ENCODE assay signal across 6 cellular contexts in genomic region chr15:90884719-90885431, GRCh38. TPM values are rescaled to one million over a fixed set of nuclear protein-coding genes. Genes with fewer than 3 reads are reported as not detected.
DNase-seq lines count a peak whose midpoint lies in the region; ATAC-seq, FAIRE-seq and TF ChIP-seq lines count a peak whose summit lies in the region.

No MANE protein-coding gene starts in this region.

- no peaks in the 10 kb centered on the region for H3K27me3 Mint-ChIP-seq in naive B cell

- H4K20me1 ChIP-seq in GM12878 (ENCODE audit: control insufficient read depth, insufficient read depth) = no peaks in the 10 kb centered on the region

- CTCF ChIA-PET in GM12878 (lab: Yijun Ruan, JAX) = interaction anchor here (0.7 to 4.7 kb wide), 50 partner anchors 9 to 592 kb away, joined by 3 to 104 read pairs (median 8); partner anchors contain the start of genes BLM, FURIN, HDDC3 and UNC45A

- no TSS peak for BruUV-seq in GM12878 (replicated peaks; lab: Mats Ljungman, UMichigan)

- H3K4me1 ChIP-seq in GM12878 (ENCODE audit: control insufficient read depth, insufficient read depth, low read length) = peaks cover 19% of the 10 kb centered on the region

- peak overlapping the region; percentile 47 for H2AFZ ChIP-seq in GM12878 (ENCODE audit: control insufficient read depth, low read depth, low read length)

- peak overlapping the region; percentile 77 to 89 (median 84) for H3K4me3 Mint-ChIP-seq in naive B cell

- H3K4me3 ChIP-seq in GM12875 (ENCODE audit: low read depth, low read length) = peak overlapping the region; percentile 76
- H3K4me3 ChIP-seq in GM12878 = peak overlapping the region; percentile 37; the same call in 1 of the 2 replicates

- no peaks in the 10 kb centered on the region for H3K9me3 Mint-ChIP-seq in naive B cell

- peak overlapping the region; percentile 49 for H3K4me2 ChIP-seq in GM12878 (ENCODE audit: control insufficient read depth, insufficient read depth)

- DNase-seq in GM12878 (ENCODE audit: low read depth, low spot score) = no peak
- no peak for DNase-seq in naive B cell
- DNase-seq in DMS79 (lab: John Stamatoyannopoulos, UW) = no peak
- DNase-seq in foreskin melanocyte = no peak

- no peak for TF ChIP-seq EP300 in GM12878 (IDR thresholded peaks at IDR 0.05; ENCODE audit: borderline replicate concordance in 1 of 2, control insufficient read depth in 1 of 2, low read depth in 2 of 2, low read length in 2 of 2)

- 82% methylated on average over 16 of the region's 16 CpGs for WGBS in GM12878 (ENCODE audit: insufficient coverage, insufficient replicate concordance, low lambda C conversion rate, missing lambda C conversion rate)

- no peaks in the 10 kb centered on the region for H3K9me3 ChIP-seq in GM12878 (replicated peaks; ENCODE audit: control insufficient read depth, insufficient read depth, low read length)

- H3K27ac ChIP-seq in GM12878 (ENCODE audit: control insufficient read depth, insufficient read depth) = peak overlapping the region; percentile 57; the same call in 1 of the 2 replicates

- FAIRE-seq in GM12878 (lab: Jason Lieb, UNC) = peak; percentile 13

- H3K79me2 ChIP-seq in GM12878 (ENCODE audit: control insufficient read depth, insufficient read depth, low read length) = no peaks in the 10 kb centered on the region; the same call in 1 of the 2 replicates

- H3K36me3 Mint-ChIP-seq in naive B cell = peaks cover 0 to under 1% of the 10 kb centered on the region in 2 donors

- H3K4me1 Mint-ChIP-seq in naive B cell = peaks cover 17 to 22% (median 20%) of the 10 kb centered on the region in 3 donors

- no peak for TF ChIP-seq POLR2A in GM12878 (IDR thresholded peaks at IDR 0.05; ENCODE audit: low read depth, low read length)

- SMC1A ChIA-PET in GM12878 (lab: Charles Lee; ENCODE audit: uncharacterized antibody, unreplicated experiment) = interaction anchor here (0.5 to 4.6 kb wide), 41 partner anchors 10 to 586 kb away, joined by 3 to 49 read pairs (median 5); partner anchors contain the start of genes HDDC3, MAN2A2 and UNC45A

- H3K27me3 ChIP-seq in GM12878 (replicated peaks in 1 of 2; ENCODE audit: control insufficient read depth in 2 of 2, insufficient read depth in 2 of 2, low read length in 1 of 2) = no peaks in the 10 kb centered on the region

- peak overlapping the region in 5 of 6 donors; percentile 39 to 84 (median 70) for H3K27ac Mint-ChIP-seq in naive B cell

- peaks cover 0 to 12% of the 10 kb centered on the region in 2 experiments; a peak in 2 of 4 replicates for H3K36me3 ChIP-seq in GM12878 (ENCODE audit: control insufficient read depth in 2 of 2, insufficient read depth in 2 of 2, low read length in 1 of 2)

- RAD21 ChIA-PET in GM12878 (lab: Charles Lee; ENCODE audit: unreplicated experiment) = interaction anchor here (0.7 to 4.0 kb wide), 35 partner anchors 11 to 592 kb away, joined by 3 to 57 read pairs (median 6); partner anchors contain the start of genes BLM, HDDC3, MAN2A2 and UNC45A

- ATAC-seq in GM12878 = peak; percentile 17
- peak; percentile 9 for ATAC-seq in naive B cell (ENCODE audit: low read depth in 2 of 2)
- no peak for ATAC-seq in GM18870 (IDR thresholded peaks at IDR 0.05; ENCODE audit: unreplicated experiment)

- intact Hi-C loops in GM12878 (cut with micrococcal nuclease; ENCODE audit: unreplicated experiment) = loop anchor here (5.0 to 10.0 kb wide), 4 partner anchors 68 to 390 kb away; partner anchors contain the start of gene BLM

- no peak for TF ChIP-seq RAD21 in GM12878 (IDR thresholded peaks at IDR 0.05; ENCODE audit: insufficient read depth, low read depth, low read length)

- in situ Hi-C loops in GM12878 (cut with MboI) = loop anchor here (5.0 kb wide), 2 partner anchors 238 to 563 kb away; no protein-coding TSS in a partner anchor

- POLR2A ChIA-PET in GM12878 (lab: Charles Lee) = interaction anchor here (0.9 to 1.6 kb wide), 4 partner anchors 47 to 237 kb away, joined by 3 to 6 read pairs (median 6); partner anchors contain the start of gene HDDC3

- TF ChIP-seq CTCF in GM12875 (IDR thresholded peaks at IDR 0.05; ENCODE audit: borderline replicate concordance, insufficient read depth, low read depth, low read length) = no peak
- TF ChIP-seq CTCF in GM12878 (IDR thresholded peaks at IDR 0.05 in 2 of 3, conservative IDR thresholded peaks at IDR 0.05 in 1 of 3; ENCODE audit: control insufficient read depth in 2 of 3, extremely low read depth in 1 of 3, insufficient read depth in 1 of 3, low read depth in 3 of 3, low read length in 3 of 3) = no peak

- peak overlapping the region; percentile 73 for H3K9ac ChIP-seq in GM12878 (ENCODE audit: control insufficient read depth, insufficient read depth, low read length)

RNA-seq across cellular contexts. Expression of gene FES, which starts 0.6 kb away (rescaled TPM):
- 21.3 and 22.9 TPM in 2 replicates for total RNA-seq in GM12878 (2013; cell fraction: nucleolus; rRNA removed)
- total RNA-seq in GM12878 (2014; rRNA removed) (19.5 and 21.7 TPM in 2 replicates), GM12878 (2014; rRNA removed; fragmentation: Illumina TruSeq; extraction: Trizol) (6.1 and 7.0 TPM in 2 replicates), GM12878 (2021) (17.7 and 23.9 TPM in 2 replicates)
- polyA plus RNA-seq in GM12878 (2011; ENCODE audit: low read depth) = 2.3 TPM
- polyA plus RNA-seq in GM12878 (2011; rRNA removed) (0.07 and 0.09 TPM in 2 replicates), GM12878 (2014; fragmentation: Illumina TruSeq; extraction: Trizol) (0.60 and 3.8 TPM in 2 replicates), GM12878 (2014; fragmentation: Nextera tagmentation; extraction: Ambion mirVana) (1 to 10 TPM in 1 of 2 experiments, under 1 TPM in 1; 0.56 to 1.0 TPM), GM12878 (2014; rRNA removed) (14.6 and 20.6 TPM in 2 replicates), GM12878 (2016; fragmentation: Nextera tagmentation; extraction: Ambion mirVana) (10 to 100 TPM; 12.7 to 16.1 TPM), naive B cell (ENCODE audit: low read depth in 6 of 6) (10 to 100 TPM in 2 of 6 donors, 1 to 10 TPM in 4; 4.1 to 17.2 (median 7.9) TPM)
- 0.12 and 0.13 TPM in 2 replicates for polyA plus RNA-seq in GM12878 (2011; cell fraction: cytosol; rRNA removed)
- polyA plus RNA-seq in GM12878 (2011; cell fraction: nucleus; rRNA removed) = 0.28 and 0.34 TPM in 2 replicates
- polyA plus RNA-seq in GM12878 (2012) = 6.4 and 6.7 TPM in 2 replicates
- polyA minus RNA-seq in GM12878 (2011; rRNA and poly(A)+ RNA removed) = 0.10 TPM in 1 of 2 replicates, not detected in the other
- polyA minus RNA-seq in GM12878 (2011; cell fraction: cytosol; rRNA and poly(A)+ RNA removed) = 0.83 TPM in 1 of 2 replicates, not detected in the other
- polyA minus RNA-seq in GM12878 (2011; cell fraction: nucleus; rRNA and poly(A)+ RNA removed) = 0.73 and 0.96 TPM in 2 replicates

RNA-seq across cellular contexts. Expression of gene FURIN, which starts 16.5 kb away (rescaled TPM):
- 47.7 and 63.7 TPM in 2 replicates for total RNA-seq in GM12878 (2013; cell fraction: nucleolus; rRNA removed)
- total RNA-seq in GM12878 (2014; rRNA removed) (20.8 and 24.5 TPM in 2 replicates), GM12878 (2014; rRNA removed; fragmentation: Illumina TruSeq; extraction: Trizol) (9.9 and 11.2 TPM in 2 replicates), GM12878 (2021) (36.9 and 39.9 TPM in 2 replicates)
- 10.8 TPM for polyA plus RNA-seq in GM12878 (2011; ENCODE audit: low read depth)
- polyA plus RNA-seq in GM12878 (2011; rRNA removed) (1.9 and 5.6 TPM in 2 replicates), GM12878 (2014; fragmentation: Illumina TruSeq; extraction: Trizol) (3.3 and 10.1 TPM in 2 replicates), GM12878 (2014; fragmentation: Nextera tagmentation; extraction: Ambion mirVana) (1 to 10 TPM in 1 of 2 experiments, under 1 TPM in 1; 0.47 to 1.3 TPM), GM12878 (2014; rRNA removed) (23.2 and 26.3 TPM in 2 replicates), GM12878 (2016; fragmentation: Nextera tagmentation; extraction: Ambion mirVana) (1 to 10 TPM; 5.6 to 5.9 TPM), naive B cell (ENCODE audit: low read depth in 6 of 6) (1 to 10 TPM; 3.7 to 9.8 (median 5.8) TPM)
- polyA plus RNA-seq in GM12878 (2011; cell fraction: cytosol; rRNA removed) = 8.3 and 8.8 TPM in 2 replicates
- 11.4 and 16.8 TPM in 2 replicates for polyA plus RNA-seq in GM12878 (2011; cell fraction: nucleus; rRNA removed)
- 21.1 and 27.0 TPM in 2 replicates for polyA plus RNA-seq in GM12878 (2012)
- 7.2 and 13.4 TPM in 2 replicates for polyA minus RNA-seq in GM12878 (2011; rRNA and poly(A)+ RNA removed)
- polyA minus RNA-seq in GM12878 (2011; cell fraction: cytosol; rRNA and poly(A)+ RNA removed) = 5.5 and 10.8 TPM in 2 replicates
- polyA minus RNA-seq in GM12878 (2011; cell fraction: nucleus; rRNA and poly(A)+ RNA removed) = 5.2 and 5.9 TPM in 2 replicates

RNA-seq across cellular contexts. Expression of gene MAN2A2, which starts 18.2 kb away (rescaled TPM):
- total RNA-seq in GM12878 (2013; cell fraction: nucleolus; rRNA removed) = 183 and 231 TPM in 2 replicates
- total RNA-seq in GM12878 (2014; rRNA removed) = 25.4 and 29.5 TPM in 2 replicates
- 16.6 and 18.0 TPM in 2 replicates for total RNA-seq in GM12878 (2014; rRNA removed; fragmentation: Illumina TruSeq; extraction: Trizol)
- total RNA-seq in GM12878 (2021) = 62.4 and 79.4 TPM in 2 replicates
- polyA plus RNA-seq in GM12878 (2011; ENCODE audit: low read depth) = 21.4 TPM
- 19.4 and 38.9 TPM in 2 replicates for polyA plus RNA-seq in GM12878 (2011; rRNA removed)
- 46.4 and 74.6 TPM in 2 replicates for polyA plus RNA-seq in GM12878 (2011; cell fraction: cytosol; rRNA removed)
- 937 and 972 TPM in 2 replicates for polyA plus RNA-seq in GM12878 (2011; cell fraction: nucleus; rRNA removed)
- 39.6 and 54.1 TPM in 2 replicates for polyA plus RNA-seq in GM12878 (2012)
- 26.9 and 47.8 TPM in 2 replicates for polyA plus RNA-seq in GM12878 (2014; fragmentation: Illumina TruSeq; extraction: Trizol)
- 1 to 10 TPM; 4.2 to 4.4 TPM for polyA plus RNA-seq in GM12878 (2014; fragmentation: Nextera tagmentation; extraction: Ambion mirVana)
- polyA plus RNA-seq in GM12878 (2014; rRNA removed) = 66.4 and 71.1 TPM in 2 replicates
- 10 to 100 TPM; 13.7 to 16.8 TPM for polyA plus RNA-seq in GM12878 (2016; fragmentation: Nextera tagmentation; extraction: Ambion mirVana)
- polyA minus RNA-seq in GM12878 (2011; rRNA and poly(A)+ RNA removed) = 36.3 and 44.3 TPM in 2 replicates
- 8.0 and 15.0 TPM in 2 replicates for polyA minus RNA-seq in GM12878 (2011; cell fraction: cytosol; rRNA and poly(A)+ RNA removed)
- 124 and 200 TPM in 2 replicates for polyA minus RNA-seq in GM12878 (2011; cell fraction: nucleus; rRNA and poly(A)+ RNA removed)
- polyA plus RNA-seq in naive B cell (ENCODE audit: low read depth in 6 of 6) = 1 to 10 TPM; 1.4 to 8.9 (median 6.5) TPM

RNA-seq across cellular contexts. Expression of gene HDDC3, which starts 47.5 kb away (rescaled TPM):
- 34.1 and 48.7 TPM in 2 replicates for total RNA-seq in GM12878 (2013; cell fraction: nucleolus; rRNA removed)
- 25.7 and 27.7 TPM in 2 replicates for total RNA-seq in GM12878 (2014; rRNA removed)
- 19.9 and 21.0 TPM in 2 replicates for total RNA-seq in GM12878 (2014; rRNA removed; fragmentation: Illumina TruSeq; extraction: Trizol)
- total RNA-seq in GM12878 (2021) = 20.3 and 24.6 TPM in 2 replicates
- polyA plus RNA-seq in GM12878 (2011; ENCODE audit: low read depth) = 8.8 TPM
- 15.2 and 19.3 TPM in 2 replicates for polyA plus RNA-seq in GM12878 (2011; rRNA removed)
- polyA plus RNA-seq in GM12878 (2011; cell fraction: cytosol; rRNA removed) = 24.1 and 26.6 TPM in 2 replicates
- 18.4 and 21.1 TPM in 2 replicates for polyA plus RNA-seq in GM12878 (2011; cell fraction: nucleus; rRNA removed)
- polyA plus RNA-seq in GM12878 (2012) = 11.5 and 16.8 TPM in 2 replicates
- 22.2 and 25.7 TPM in 2 replicates for polyA plus RNA-seq in GM12878 (2014; fragmentation: Illumina TruSeq; extraction: Trizol)
- 1 to 10 TPM; 5.6 to 9.0 TPM for polyA plus RNA-seq in GM12878 (2014; fragmentation: Nextera tagmentation; extraction: Ambion mirVana)
- 30.4 and 32.2 TPM in 2 replicates for polyA plus RNA-seq in GM12878 (2014; rRNA removed)
- polyA plus RNA-seq in GM12878 (2016; fragmentation: Nextera tagmentation; extraction: Ambion mirVana) = 10 to 100 TPM; 35.9 to 39.5 TPM
- polyA minus RNA-seq in GM12878 (2011; rRNA and poly(A)+ RNA removed) = 22.6 and 28.6 TPM in 2 replicates
- polyA minus RNA-seq in GM12878 (2011; cell fraction: cytosol; rRNA and poly(A)+ RNA removed) = 5.5 and 6.2 TPM in 2 replicates
- 24.1 and 39.4 TPM in 2 replicates for polyA minus RNA-seq in GM12878 (2011; cell fraction: nucleus; rRNA and poly(A)+ RNA removed)
- polyA plus RNA-seq in naive B cell (ENCODE audit: low read depth in 6 of 6) = 10 to 100 TPM; 24.6 to 39.5 (median 35.0) TPM

RNA-seq across cellular contexts. Expression of gene UNC45A, which starts 50.2 kb away (rescaled TPM):
- 81.1 and 96.0 TPM in 2 replicates for total RNA-seq in GM12878 (2013; cell fraction: nucleolus; rRNA removed)
- total RNA-seq in GM12878 (2014; rRNA removed) (31.6 and 40.4 TPM in 2 replicates), GM12878 (2014; rRNA removed; fragmentation: Illumina TruSeq; extraction: Trizol) (21.3 TPM in 2 replicates), GM12878 (2021) (56.3 and 58.9 TPM in 2 replicates)
- polyA plus RNA-seq in GM12878 (2011; ENCODE audit: low read depth) = 23.7 TPM
- polyA plus RNA-seq in GM12878 (2011; rRNA removed) (24.2 and 40.5 TPM in 2 replicates), GM12878 (2014; fragmentation: Illumina TruSeq; extraction: Trizol) (12.6 and 22.1 TPM in 2 replicates), GM12878 (2014; fragmentation: Nextera tagmentation; extraction: Ambion mirVana) (10 to 100 TPM; 10.3 to 19.8 TPM), GM12878 (2014; rRNA removed) (44.5 and 48.8 TPM in 2 replicates), GM12878 (2016; fragmentation: Nextera tagmentation; extraction: Ambion mirVana) (10 to 100 TPM; 56.6 to 57.8 TPM), naive B cell (ENCODE audit: low read depth in 6 of 6) (10 to 100 TPM; 54.9 to 76.1 (median 60.9) TPM)
- polyA plus RNA-seq in GM12878 (2011; cell fraction: cytosol; rRNA removed) = 45.4 and 64.5 TPM in 2 replicates
- polyA plus RNA-seq in GM12878 (2011; cell fraction: nucleus; rRNA removed) = 188 and 193 TPM in 2 replicates
- polyA plus RNA-seq in GM12878 (2012) = 43.0 and 46.7 TPM in 2 replicates
- 53.8 and 78.0 TPM in 2 replicates for polyA minus RNA-seq in GM12878 (2011; rRNA and poly(A)+ RNA removed)
- polyA minus RNA-seq in GM12878 (2011; cell fraction: cytosol; rRNA and poly(A)+ RNA removed) = 17.4 and 27.0 TPM in 2 replicates
- 46.8 and 70.7 TPM in 2 replicates for polyA minus RNA-seq in GM12878 (2011; cell fraction: nucleus; rRNA and poly(A)+ RNA removed)
